ENCODE assay signal across 8 cellular contexts in genomic region chr17:38286501-38287091, GRCh38. TPM values are rescaled to one million over a fixed set of nuclear protein-coding genes. Genes with fewer than 3 reads are reported as not detected.
DNase-seq lines count a peak whose midpoint lies in the region; ATAC-seq, FAIRE-seq and TF ChIP-seq lines count a peak whose summit lies in the region.
"Not testable (repeated sequence)": the region's sequence is repeated elsewhere in the genome, so short reads cannot be mapped to it uniquely, and the experiment has no call there.

No MANE protein-coding gene starts in this region.

- ATAC-seq in A549 (peak; percentile 92), GM18868 (IDR thresholded peaks at IDR 0.05; ENCODE audit: unreplicated experiment) (peak; percentile 65)

- H3K4me3 ChIP-seq in A549; keratinocyte (ENCODE audit: control insufficient read depth in 2 of 3, extremely low read depth in 1 of 3, insufficient read depth in 2 of 3, low read depth in 1 of 3, low read length in 3 of 3): not testable (repeated sequence)

- H3K9me3 ChIP-seq in A549; keratinocyte (ENCODE audit: control insufficient read depth, low read depth, low read length): not testable (repeated sequence)

- not testable (repeated sequence) for H3K79me2 ChIP-seq in keratinocyte (ENCODE audit: control insufficient read depth, insufficient read depth, low read length)

- not testable (repeated sequence) for H3K27me3 ChIP-seq in keratinocyte (ENCODE audit: control insufficient read depth, extremely low read depth, insufficient read depth, low read length)

- WGBS in A549 (ENCODE audit: missing lambda C conversion rate) = 19% methylated on average over 11 of the region's 11 CpGs

- DNase-seq in A549 (ENCODE audit: low read depth in 1 of 2, low spot score in 1 of 2) (peak in 1 of 2 experiments; percentile 27), HK-2 (ENCODE audit: unreplicated experiment) (peak; percentile 57), RPMI7951 (ENCODE audit: low read depth) (peak; percentile 86), ecto neural progenitor cell (ENCODE audit: low spot score) (peak; percentile 49), renal cortical epithelial cell (ENCODE audit: low read depth) (peak; percentile 59)
- peak; percentile 67 for DNase-seq in activated CD8-positive, alpha-beta memory T cell treated with anti-CD3 and anti-CD28 coated beads, Interleukin-2, amount 50 U/mL, for 48 hours
- not testable (repeated sequence) for DNase-seq in keratinocyte (ENCODE audit: low read depth, low spot score)

- not testable (repeated sequence) for H2AFZ ChIP-seq in keratinocyte (ENCODE audit: control insufficient read depth, low read length)

- not testable (repeated sequence) for H4K20me1 ChIP-seq in keratinocyte (ENCODE audit: control insufficient read depth, extremely low read depth, insufficient read depth, low read length)

- TF ChIP-seq RAD21 in A549 (conservative IDR thresholded peaks at IDR 0.05 in 1 of 2, IDR thresholded peaks at IDR 0.05 in 1 of 2) = not testable (repeated sequence)

- H3K36me3 ChIP-seq in keratinocyte (ENCODE audit: control insufficient read depth in 2 of 2, extremely low read depth in 1 of 2, insufficient read depth in 2 of 2, low read length in 2 of 2) = not testable (repeated sequence)

- CTCF ChIA-PET in A549 (lab: Yijun Ruan, JAX) = not testable (repeated sequence)

- H3K27ac ChIP-seq in A549 = peak overlapping the region; percentile 38 to 74; a peak in 5 of 6 replicates
- peak overlapping the region; percentile 13 for H3K27ac ChIP-seq in keratinocyte (ENCODE audit: control insufficient read depth, insufficient read depth, low read length)

- TF ChIP-seq CTCF in A549 (IDR thresholded peaks at IDR 0.05); keratinocyte (optimal IDR thresholded peaks at IDR 0.05 in 1 of 3, IDR thresholded peaks at IDR 0.05 in 1 of 3, conservative IDR thresholded peaks at IDR 0.05 in 1 of 3; ENCODE audit: extremely low read depth in 1 of 3, insufficient read depth in 2 of 3, low read length in 3 of 3): not testable (repeated sequence)

- not testable (repeated sequence) for H3K9ac ChIP-seq in keratinocyte (ENCODE audit: control insufficient read depth, extremely low read depth, insufficient read depth, low read length)

- TF ChIP-seq POLR2A in A549 (IDR thresholded peaks at IDR 0.05; ENCODE audit: low read length) = not testable (repeated sequence)

- H3K4me2 ChIP-seq in A549 (peak overlapping the region; percentile 67), keratinocyte (ENCODE audit: control insufficient read depth, extremely low read depth, insufficient read depth, low read depth, low read length) (peak overlapping the region; percentile 17)

- not testable (repeated sequence) for FAIRE-seq in A549 (lab: Jason Lieb, UNC); keratinocyte (lab: Jason Lieb, UNC)

- not testable (repeated sequence) for H3K4me1 ChIP-seq in A549; keratinocyte (ENCODE audit: control insufficient read depth, extremely low read depth, insufficient read depth, low read length)

- H3K9me1 ChIP-seq in keratinocyte (ENCODE audit: control insufficient read depth, extremely low read depth, insufficient read depth, low read length) = not testable (repeated sequence)

- dilution Hi-C loops in keratinocyte (cut with MboI; ENCODE audit: extremely low pct_ligation_motif_present, low sequenced_read_pairs) = not testable (repeated sequence)

- POLR2A ChIA-PET in A549 (lab: Yijun Ruan, JAX) = not testable (repeated sequence)

- TF ChIP-seq EP300 in A549 (IDR thresholded peaks at IDR 0.05) = not testable (repeated sequence)

TF ChIP-seq in A549, 52 proteins besides CTCF, POLR2A, EP300 and RAD21:
- peak; percentile 29; the same call in 1 of the 2 replicates for TF ChIP-seq GATA3 (IDR thresholded peaks at IDR 0.05; ENCODE audit: borderline replicate concordance)

RNA-seq across cellular contexts. Expression of gene MRPL45, which starts 10.4 kb away (rescaled TPM):
- polyA plus RNA-seq in A549 (2011; rRNA removed) (129 and 134 TPM in 2 replicates), A549 (2017; fragmentation: RNase III; extraction: RNeasy Plus Mini Kit Qiagen cat#74134 plus additional on column Dnase treatment) (69.6 to 70.6 TPM (median 69.8 TPM) in 3 replicates), keratinocyte (47.4 to 64.9 TPM (median 53.3 TPM) in 3 replicates)
- 60.1 and 60.9 TPM in 2 replicates for polyA plus RNA-seq in A549 (2012; cell fraction: cytosol; rRNA removed)
- polyA plus RNA-seq in A549 (2012; cell fraction: nucleus; rRNA removed) = 26.9 and 47.3 TPM in 2 replicates
- polyA minus RNA-seq in A549 (2011; rRNA and poly(A)+ RNA removed) = 52.2 and 64.1 TPM in 2 replicates
- 34.5 and 39.9 TPM in 2 replicates for total RNA-seq in RPMI7951 (2014; rRNA removed; shearing (Covaris generic))
- 35.5 TPM for polyA plus RNA-seq in keratinocyte (2011; ENCODE audit: low read depth)
- polyA plus RNA-seq in keratinocyte (2011; cell fraction: cytosol; rRNA removed) = 50.6 and 71.3 TPM in 2 replicates
- polyA plus RNA-seq in keratinocyte (2011; cell fraction: nucleus; rRNA removed) = 33.2 and 38.5 TPM in 2 replicates
- 33.2 and 33.8 TPM in 2 replicates for polyA plus RNA-seq in keratinocyte (2012; ENCODE audit: low replicate concordance)
- polyA minus RNA-seq in keratinocyte = 17.3 to 40.7 TPM (median 37.4 TPM) in 3 replicates
- 18.6 TPM for polyA minus RNA-seq in keratinocyte (2011; cell fraction: cytosol; rRNA and poly(A)+ RNA removed)
- 9.8 and 12.3 TPM in 2 replicates for polyA minus RNA-seq in keratinocyte (2011; cell fraction: nucleus; rRNA and poly(A)+ RNA removed)
- total RNA-seq in renal cortical epithelial cell = 34.0 and 39.4 TPM in 2 replicates

RNA-seq across cellular contexts. Expression of gene GPR179, which starts 57.2 kb away (rescaled TPM):
- polyA plus RNA-seq in A549 (2011; rRNA removed) (0.08 and 0.11 TPM in 2 replicates), A549 (2017; fragmentation: RNase III; extraction: RNeasy Plus Mini Kit Qiagen cat#74134 plus additional on column Dnase treatment) (0.04 to 0.08 TPM (median 0.05 TPM) in 3 replicates), keratinocyte (0.01 TPM in 2 of 3 replicates, not detected in the other)
- 0.01 and 0.03 TPM in 2 replicates for polyA plus RNA-seq in A549 (2012; cell fraction: cytosol; rRNA removed)
- 0.10 and 0.13 TPM in 2 replicates for polyA plus RNA-seq in A549 (2012; cell fraction: nucleus; rRNA removed)
- polyA minus RNA-seq in A549 (2011; rRNA and poly(A)+ RNA removed) = 0.08 and 0.10 TPM in 2 replicates
- total RNA-seq in RPMI7951 (2014; rRNA removed; shearing (Covaris generic)) = not detected in 2 replicates
- not detected for polyA plus RNA-seq in keratinocyte (2011; ENCODE audit: low read depth)
- not detected in 2 replicates for polyA plus RNA-seq in keratinocyte (2011; cell fraction: cytosol; rRNA removed)
- 0.04 and 0.05 TPM in 2 replicates for polyA plus RNA-seq in keratinocyte (2011; cell fraction: nucleus; rRNA removed)
- 0.06 TPM in 1 of 2 replicates, not detected in the other for polyA plus RNA-seq in keratinocyte (2012; ENCODE audit: low replicate concordance)
- polyA minus RNA-seq in keratinocyte = 0.03 TPM in 1 of 3 replicates, not detected in the others
- not detected for polyA minus RNA-seq in keratinocyte (2011; cell fraction: cytosol; rRNA and poly(A)+ RNA removed)
- polyA minus RNA-seq in keratinocyte (2011; cell fraction: nucleus; rRNA and poly(A)+ RNA removed) = not detected in 2 replicates
- total RNA-seq in renal cortical epithelial cell = under 0.01 TPM in 1 of 2 replicates, not detected in the other
